Comparison of ENCODE assay signal across 8 cellular contexts in genomic region chr13:44918323-44919102, GRCh38.
DNase-seq lines count a peak whose midpoint lies in the region; TF ChIP-seq lines count a peak whose summit lies in the region.

No MANE protein-coding gene starts in this region.

- H3K4me3 ChIP-seq in GM06990 (replicated peaks; ENCODE audit: low read depth, low read length) (peak overlapping the region; percentile 71), MM.1S (ENCODE audit: low read length) (peak overlapping the region; percentile 80), hepatocyte (peak overlapping the region; percentile 25)

- DNase-seq in GM06990 (ENCODE audit: extremely low read depth, insufficient read length) (peak; percentile 90), HCEC 1CT (peak; percentile 97), MM.1S (peak; percentile 68), T-helper 1 cell (peak; percentile 65 to 90 (median 74)), hepatocyte (ENCODE audit: low spot score) (peak; percentile 95), retina (peak; percentile 98)
- no peak for DNase-seq in central memory CD4-positive, alpha-beta T cell

- no peaks in the 10 kb centered on the region for H3K36me3 ChIP-seq in GM06990 (ENCODE audit: control insufficient read depth, insufficient read depth, low read length)
- H3K36me3 ChIP-seq in MM.1S (replicated peaks; ENCODE audit: insufficient read depth, low read length) = no peaks in the 10 kb centered on the region
- no peaks in the 10 kb centered on the region for H3K36me3 ChIP-seq in hepatocyte (replicated peaks; ENCODE audit: insufficient read depth, low read depth)

- peak overlapping the region; percentile 84 for H3K4me2 ChIP-seq in MM.1S (ENCODE audit: low read depth, low read length)
- peak overlapping the region; percentile 68 for H3K4me2 ChIP-seq in hepatocyte

- H4K20me1 ChIP-seq in MM.1S (ENCODE audit: insufficient read depth, low read length) = no peaks in the 10 kb centered on the region
- H4K20me1 ChIP-seq in hepatocyte (ENCODE audit: insufficient read depth, poor library complexity, severe bottlenecking) = no peaks in the 10 kb centered on the region

- H3K4me1 ChIP-seq in MM.1S (ENCODE audit: low read length) (no peaks in the 10 kb centered on the region), hepatocyte (ENCODE audit: insufficient read depth) (peaks cover 23% of the 10 kb centered on the region)

- H3K79me2 ChIP-seq in MM.1S (ENCODE audit: low read length) (no peaks in the 10 kb centered on the region), hepatocyte (no peaks in the 10 kb centered on the region)

- H3K27ac ChIP-seq in MM.1S (ENCODE audit: low read length) (peak overlapping the region; percentile 87), angular gyrus (ENCODE audit: low read depth, low read length) (peak overlapping the region; percentile 99), hepatocyte (peak overlapping the region; percentile 98)

- TF ChIP-seq CTCF in GM06990 (IDR thresholded peaks at IDR 0.05; ENCODE audit: insufficient read depth, low read length, poor library complexity, severe bottlenecking) (peak; percentile 84), MM.1S (IDR thresholded peaks at IDR 0.05; ENCODE audit: low read length) (peak; percentile 57), hepatocyte (IDR thresholded peaks at IDR 0.05; ENCODE audit: poor library complexity) (peak; percentile 66)

- H3F3A ChIP-seq in MM.1S (ENCODE audit: insufficient read depth, low read length) = peaks cover 15% of the 10 kb centered on the region

- no peaks in the 10 kb centered on the region for H3K9me3 ChIP-seq in MM.1S (replicated peaks; ENCODE audit: insufficient read depth, low read length)
- no peaks in the 10 kb centered on the region for H3K9me3 ChIP-seq in hepatocyte (ENCODE audit: low read depth)

- peak overlapping the region; percentile 74 for H3K9ac ChIP-seq in MM.1S (ENCODE audit: low read length)

- 14% methylated on average over 26 of the region's 26 CpGs for WGBS in hepatocyte (ENCODE audit: low lambda C conversion rate, missing lambda C conversion rate)

- no peaks in the 10 kb centered on the region for H3K27me3 ChIP-seq in GM06990 (replicated peaks; ENCODE audit: control insufficient read depth, insufficient read depth, low read length)
- no peaks in the 10 kb centered on the region for H3K27me3 ChIP-seq in MM.1S (replicated peaks; ENCODE audit: insufficient read depth, low read length)
- no peaks in the 10 kb centered on the region for H3K27me3 ChIP-seq in hepatocyte

- peak overlapping the region; percentile 92 for H2AFZ ChIP-seq in MM.1S (ENCODE audit: low read length)
- H2AFZ ChIP-seq in hepatocyte = peak overlapping the region; percentile 34

- H3K9me2 ChIP-seq in MM.1S (replicated peaks; ENCODE audit: insufficient read depth, low read length) (no peaks in the 10 kb centered on the region), hepatocyte (replicated peaks; ENCODE audit: insufficient read depth) (no peaks in the 10 kb centered on the region)

Comparison
In these comparisons a context has a peak if more than half of its experiments do, and no peak if none do; other contexts are left out.
1. H3K4me3 ChIP-seq: peak in every context shown above with its lines; median percentile 80 in MM.1S; 71 in GM06990; 25 in hepatocyte.